2 cellular contexts compared by ENCODE assay signal in the genomic region with DNA sequence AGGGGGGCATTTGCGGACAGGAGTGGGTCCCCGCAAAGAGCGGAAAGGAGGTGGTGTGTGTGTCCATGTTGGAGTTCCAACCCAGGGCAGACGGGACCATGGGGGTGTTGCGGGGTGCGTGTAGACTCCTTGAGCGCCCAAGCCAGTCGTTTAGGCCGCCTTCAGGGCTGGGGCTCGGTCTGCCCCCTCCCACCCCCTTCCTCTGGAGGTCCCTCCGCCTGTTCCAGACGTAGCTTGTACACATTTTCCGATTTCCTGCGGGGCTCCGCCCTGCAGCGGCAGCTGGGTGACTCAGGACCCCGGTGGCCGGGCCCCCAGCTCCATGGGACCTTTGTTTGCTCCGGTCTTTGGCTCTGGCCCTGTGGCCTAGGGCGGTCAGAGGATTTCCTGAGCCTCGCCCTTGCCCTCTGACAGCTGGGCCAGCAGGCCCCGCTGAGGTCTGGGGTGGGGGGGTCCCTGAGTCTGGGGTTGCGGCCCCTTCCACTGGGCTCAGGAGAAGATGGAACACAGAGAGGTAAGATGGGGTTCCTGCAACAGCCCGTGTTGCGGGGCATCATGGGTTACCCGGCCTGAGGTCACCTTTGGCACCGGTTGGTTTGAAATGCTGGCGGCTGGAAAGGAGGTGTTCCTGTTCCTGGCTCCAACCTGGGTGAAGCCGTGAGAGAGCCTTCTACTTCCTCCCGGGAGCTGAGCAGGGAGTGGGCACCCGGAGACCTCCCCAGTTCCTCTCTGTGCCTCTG.
TF ChIP-seq lines count a peak whose summit lies in the region.

No MANE protein-coding gene starts in this region.

TF ChIP-seq in SK-N-SH, 30 proteins besides CTCF, POLR2A, EP300 and RAD21 (continued from another document):
- no peak for TF ChIP-seq POLR2AphosphoS5 (IDR thresholded peaks at IDR 0.05; ENCODE audit: low read depth, low read length)
- no peak for TF ChIP-seq NRF1 (IDR thresholded peaks at IDR 0.05; ENCODE audit: low read depth, low read length)
- no peak for TF ChIP-seq RCOR1 (IDR thresholded peaks at IDR 0.05; ENCODE audit: low read length)
- TF ChIP-seq, protein P1, sequence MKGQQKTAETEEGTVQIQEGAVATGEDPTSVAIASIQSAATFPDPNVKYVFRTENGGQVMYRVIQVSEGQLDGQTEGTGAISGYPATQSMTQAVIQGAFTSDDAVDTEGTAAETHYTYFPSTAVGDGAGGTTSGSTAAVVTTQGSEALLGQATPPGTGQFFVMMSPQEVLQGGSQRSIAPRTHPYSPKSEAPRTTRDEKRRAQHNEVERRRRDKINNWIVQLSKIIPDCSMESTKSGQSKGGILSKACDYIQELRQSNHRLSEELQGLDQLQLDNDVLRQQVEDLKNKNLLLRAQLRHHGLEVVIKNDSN (IDR thresholded peaks at IDR 0.05; ENCODE audit: borderline replicate concordance, low read depth), result no peak
- no peak for TF ChIP-seq SMC3 (IDR thresholded peaks at IDR 0.05; ENCODE audit: low read depth, low read length)
- TF ChIP-seq JUND (IDR thresholded peaks at IDR 0.05), result no peak
- TF ChIP-seq EZH2phosphoT487 (IDR thresholded peaks at IDR 0.05; ENCODE audit: borderline replicate concordance, low read depth), result no peak
- TF ChIP-seq YY1 (IDR thresholded peaks at IDR 0.05; ENCODE audit: low read depth), result no peak

TF ChIP-seq in SK-N-SH treated with all-trans-retinoic acid at 6 μM for 48 hours, 23 proteins besides CTCF, POLR2A, EP300 and RAD21 (continued from another document):
- TF ChIP-seq, protein P2, sequence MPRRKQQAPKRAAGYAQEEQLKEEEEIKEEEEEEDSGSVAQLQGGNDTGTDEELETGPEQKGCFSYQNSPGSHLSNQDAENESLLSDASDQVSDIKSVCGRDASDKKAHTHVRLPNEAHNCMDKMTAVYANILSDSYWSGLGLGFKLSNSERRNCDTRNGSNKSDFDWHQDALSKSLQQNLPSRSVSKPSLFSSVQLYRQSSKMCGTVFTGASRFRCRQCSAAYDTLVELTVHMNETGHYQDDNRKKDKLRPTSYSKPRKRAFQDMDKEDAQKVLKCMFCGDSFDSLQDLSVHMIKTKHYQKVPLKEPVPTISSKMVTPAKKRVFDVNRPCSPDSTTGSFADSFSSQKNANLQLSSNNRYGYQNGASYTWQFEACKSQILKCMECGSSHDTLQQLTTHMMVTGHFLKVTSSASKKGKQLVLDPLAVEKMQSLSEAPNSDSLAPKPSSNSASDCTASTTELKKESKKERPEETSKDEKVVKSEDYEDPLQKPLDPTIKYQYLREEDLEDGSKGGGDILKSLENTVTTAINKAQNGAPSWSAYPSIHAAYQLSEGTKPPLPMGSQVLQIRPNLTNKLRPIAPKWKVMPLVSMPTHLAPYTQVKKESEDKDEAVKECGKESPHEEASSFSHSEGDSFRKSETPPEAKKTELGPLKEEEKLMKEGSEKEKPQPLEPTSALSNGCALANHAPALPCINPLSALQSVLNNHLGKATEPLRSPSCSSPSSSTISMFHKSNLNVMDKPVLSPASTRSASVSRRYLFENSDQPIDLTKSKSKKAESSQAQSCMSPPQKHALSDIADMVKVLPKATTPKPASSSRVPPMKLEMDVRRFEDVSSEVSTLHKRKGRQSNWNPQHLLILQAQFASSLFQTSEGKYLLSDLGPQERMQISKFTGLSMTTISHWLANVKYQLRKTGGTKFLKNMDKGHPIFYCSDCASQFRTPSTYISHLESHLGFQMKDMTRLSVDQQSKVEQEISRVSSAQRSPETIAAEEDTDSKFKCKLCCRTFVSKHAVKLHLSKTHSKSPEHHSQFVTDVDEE (CRISPR knock-in tag; IDR thresholded peaks at IDR 0.05), result no peak
- no peak for TF ChIP-seq TOX (CRISPR knock-in tag; IDR thresholded peaks at IDR 0.05; ENCODE audit: borderline replicate concordance)
- TF ChIP-seq, protein P3, sequence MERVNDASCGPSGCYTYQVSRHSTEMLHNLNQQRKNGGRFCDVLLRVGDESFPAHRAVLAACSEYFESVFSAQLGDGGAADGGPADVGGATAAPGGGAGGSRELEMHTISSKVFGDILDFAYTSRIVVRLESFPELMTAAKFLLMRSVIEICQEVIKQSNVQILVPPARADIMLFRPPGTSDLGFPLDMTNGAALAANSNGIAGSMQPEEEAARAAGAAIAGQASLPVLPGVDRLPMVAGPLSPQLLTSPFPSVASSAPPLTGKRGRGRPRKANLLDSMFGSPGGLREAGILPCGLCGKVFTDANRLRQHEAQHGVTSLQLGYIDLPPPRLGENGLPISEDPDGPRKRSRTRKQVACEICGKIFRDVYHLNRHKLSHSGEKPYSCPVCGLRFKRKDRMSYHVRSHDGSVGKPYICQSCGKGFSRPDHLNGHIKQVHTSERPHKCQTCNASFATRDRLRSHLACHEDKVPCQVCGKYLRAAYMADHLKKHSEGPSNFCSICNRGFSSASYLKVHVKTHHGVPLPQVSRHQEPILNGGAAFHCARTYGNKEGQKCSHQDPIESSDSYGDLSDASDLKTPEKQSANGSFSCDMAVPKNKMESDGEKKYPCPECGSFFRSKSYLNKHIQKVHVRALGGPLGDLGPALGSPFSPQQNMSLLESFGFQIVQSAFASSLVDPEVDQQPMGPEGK (CRISPR knock-in tag; IDR thresholded peaks at IDR 0.05; ENCODE audit: borderline replicate concordance), result no peak
- TF ChIP-seq ARNTL (CRISPR knock-in tag; IDR thresholded peaks at IDR 0.05; ENCODE audit: borderline replicate concordance, low read depth), result no peak
- TF ChIP-seq, protein P4, sequence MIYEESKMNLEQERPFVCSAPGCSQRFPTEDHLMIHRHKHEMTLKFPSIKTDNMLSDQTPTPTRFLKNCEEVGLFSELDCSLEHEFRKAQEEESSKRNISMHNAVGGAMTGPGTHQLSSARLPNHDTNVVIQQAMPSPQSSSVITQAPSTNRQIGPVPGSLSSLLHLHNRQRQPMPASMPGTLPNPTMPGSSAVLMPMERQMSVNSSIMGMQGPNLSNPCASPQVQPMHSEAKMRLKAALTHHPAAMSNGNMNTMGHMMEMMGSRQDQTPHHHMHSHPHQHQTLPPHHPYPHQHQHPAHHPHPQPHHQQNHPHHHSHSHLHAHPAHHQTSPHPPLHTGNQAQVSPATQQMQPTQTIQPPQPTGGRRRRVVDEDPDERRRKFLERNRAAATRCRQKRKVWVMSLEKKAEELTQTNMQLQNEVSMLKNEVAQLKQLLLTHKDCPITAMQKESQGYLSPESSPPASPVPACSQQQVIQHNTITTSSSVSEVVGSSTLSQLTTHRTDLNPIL (CRISPR knock-in tag; IDR thresholded peaks at IDR 0.05; ENCODE audit: low read depth), result no peak
- TF ChIP-seq PPARA (CRISPR knock-in tag; IDR thresholded peaks at IDR 0.05; ENCODE audit: borderline replicate concordance), result no peak
- no peak for TF ChIP-seq ZFP3 (CRISPR knock-in tag; IDR thresholded peaks at IDR 0.05)
- TF ChIP-seq SNAI2 (CRISPR knock-in tag; IDR thresholded peaks at IDR 0.05), result no peak
- TF ChIP-seq, protein P5, sequence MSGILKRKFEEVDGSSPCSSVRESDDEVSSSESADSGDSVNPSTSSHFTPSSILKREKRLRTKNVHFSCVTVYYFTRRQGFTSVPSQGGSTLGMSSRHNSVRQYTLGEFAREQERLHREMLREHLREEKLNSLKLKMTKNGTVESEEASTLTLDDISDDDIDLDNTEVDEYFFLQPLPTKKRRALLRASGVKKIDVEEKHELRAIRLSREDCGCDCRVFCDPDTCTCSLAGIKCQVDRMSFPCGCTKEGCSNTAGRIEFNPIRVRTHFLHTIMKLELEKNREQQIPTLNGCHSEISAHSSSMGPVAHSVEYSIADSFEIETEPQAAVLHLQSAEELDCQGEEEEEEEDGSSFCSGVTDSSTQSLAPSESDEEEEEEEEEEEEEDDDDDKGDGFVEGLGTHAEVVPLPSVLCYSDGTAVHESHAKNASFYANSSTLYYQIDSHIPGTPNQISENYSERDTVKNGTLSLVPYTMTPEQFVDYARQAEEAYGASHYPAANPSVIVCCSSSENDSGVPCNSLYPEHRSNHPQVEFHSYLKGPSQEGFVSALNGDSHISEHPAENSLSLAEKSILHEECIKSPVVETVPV (CRISPR knock-in tag; IDR thresholded peaks at IDR 0.05), result no peak
